8 cellular contexts compared by ENCODE assay signal in the genomic region with DNA sequence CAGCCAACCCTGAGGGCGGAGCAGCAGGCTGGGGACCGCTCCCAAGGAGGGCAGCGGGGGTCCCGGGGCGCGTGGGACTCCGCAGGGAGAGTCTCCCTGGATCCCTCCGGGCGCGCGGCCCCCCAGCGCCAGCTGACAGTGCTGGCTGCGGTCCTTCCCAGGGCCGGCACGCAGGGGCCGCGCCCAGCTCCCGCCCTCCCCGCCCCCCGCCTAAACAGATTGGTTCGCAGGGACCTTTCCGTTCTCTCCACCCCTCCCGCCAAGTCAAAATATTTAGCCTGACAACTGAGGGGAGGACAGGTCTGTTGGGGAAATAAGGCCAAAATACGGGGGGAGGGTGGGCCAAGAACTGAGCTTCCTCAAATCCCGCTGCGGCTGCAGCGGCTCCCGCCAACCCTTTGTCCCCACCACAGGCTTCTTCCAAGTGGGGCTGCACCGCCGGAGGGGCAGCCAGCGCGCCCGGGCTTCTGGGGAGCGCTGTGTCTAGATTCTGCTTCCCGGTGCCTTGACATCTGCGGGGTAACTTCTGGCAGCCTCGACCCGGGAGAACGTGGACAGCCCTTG. TPM values are rescaled to one million over a fixed set of nuclear protein-coding genes. Genes with fewer than 3 reads are reported as not detected.
A peak's percentile ranks its signal among the peaks of the same experiment; 100 is the strongest.
DNase-seq lines count a peak whose midpoint lies in the region; ATAC-seq and TF ChIP-seq lines count a peak whose summit lies in the region.

TSS of gene INSRR (minus strand) at position 159 of the 564 bp plus-strand sequence. CDS start 496 bp downstream, outside the sequence.

- H3K27me3 ChIP-seq in GM23248 (replicated peaks; ENCODE audit: insufficient read depth): peaks cover 18% of the 10 kb centered on the region
- peaks cover 83% of the 10 kb centered on the region for H3K27me3 ChIP-seq in gastroesophageal sphincter

- H3K4me1 ChIP-seq in GM23248 (ENCODE audit: insufficient read depth) (0 out of 2 replicates have a peak, but pooled peaks cover 3% of the 10 kb centered on the region), gastroesophageal sphincter (peaks cover 0 to 35% (median 22%) of the 10 kb centered on the region in 3 donors)

- peak in 1 of 2 donors; percentile 8 for TF ChIP-seq POLR2A in gastroesophageal sphincter (IDR thresholded peaks at IDR 0.05)

- in situ Hi-C loops in GM23248 (cut with MboI): no loop called here

- peak within 1 kb of the TSS; percentile 85 for H3K4me3 Mint-ChIP-seq in T-helper 1 cell treated with Interleukin-12 subunit alpha and Interleukin-12 subunit beta and Interleukin-4 antibody, amounts not matched to agents 30 μg/mL and 1 μg/mL, for 36 hours

- H3K36me3 Mint-ChIP-seq in T-helper 1 cell treated with Interleukin-12 subunit alpha and Interleukin-12 subunit beta and Interleukin-4 antibody, amounts not matched to agents 30 μg/mL and 1 μg/mL, for 36 hours (ENCODE audit: low read depth): peaks cover 7% of the 10 kb centered on the region

- no peak for TF ChIP-seq EP300 in gastroesophageal sphincter (IDR thresholded peaks at IDR 0.05)

- TF ChIP-seq CTCF in gastroesophageal sphincter (IDR thresholded peaks at IDR 0.05) (no peak), retinal pigment epithelial cell (conservative IDR thresholded peaks at IDR 0.05; ENCODE audit: low read depth, low read length) (no peak)

- peak; percentile 29 for ATAC-seq in gastroesophageal sphincter
- no peak for ATAC-seq in GM21381 (IDR thresholded peaks at IDR 0.05; ENCODE audit: unreplicated experiment)

- H3K9me2 ChIP-seq in GM23248 (ENCODE audit: insufficient read depth): no peaks in the 10 kb centered on the region

- H3K27ac ChIP-seq in GM23248: no peak within 1 kb of the TSS
- H3K27ac ChIP-seq in gastroesophageal sphincter: no peak within 1 kb of the TSS

- H3K27ac Mint-ChIP-seq in T-helper 1 cell treated with Interleukin-12 subunit alpha and Interleukin-12 subunit beta and Interleukin-4 antibody, amounts not matched to agents 30 μg/mL and 1 μg/mL, for 36 hours: no peak within 1 kb of the TSS

- peak within 1 kb of the TSS; percentile 82 for H3K4me2 ChIP-seq in GM23248 (ENCODE audit: unreplicated experiment)

- H3K9ac ChIP-seq in GM23248: peak within 1 kb of the TSS; percentile 25; the same call in 1 of the 2 replicates

- peak within 1 kb of the TSS; percentile 65 for H2AFZ ChIP-seq in GM23248

- no peaks in the 10 kb centered on the region for H4K20me1 ChIP-seq in GM23248 (ENCODE audit: insufficient read depth)

- H3K9me3 ChIP-seq in GM23248 (ENCODE audit: low read depth) (no peaks in the 10 kb centered on the region), gastroesophageal sphincter (no peaks in the 10 kb centered on the region)

- no peaks in the 10 kb centered on the region for H3F3A ChIP-seq in GM23248 (ENCODE audit: insufficient read depth)

- H3K9me3 Mint-ChIP-seq in T-helper 1 cell treated with Interleukin-12 subunit alpha and Interleukin-12 subunit beta and Interleukin-4 antibody, amounts not matched to agents 30 μg/mL and 1 μg/mL, for 36 hours: no peaks in the 10 kb centered on the region

- peak within 1 kb of the TSS; percentile 68 for H3K4me3 ChIP-seq in GM23248
- peak within 1 kb of the TSS in 1 of 2 donors; percentile 43 for H3K4me3 ChIP-seq in gastroesophageal sphincter
- H3K4me3 ChIP-seq in retinal pigment epithelial cell (ENCODE audit: low read length): peak within 1 kb of the TSS; percentile 37

- no peaks in the 10 kb centered on the region for H3K36me3 ChIP-seq in GM23248 (ENCODE audit: low read depth)
- H3K36me3 ChIP-seq in gastroesophageal sphincter: no peaks in the 10 kb centered on the region

- H3K79me2 ChIP-seq in GM23248 (ENCODE audit: insufficient read depth): no peaks in the 10 kb centered on the region

- DNase-seq in GM23248: peak; percentile 32
- no peak for DNase-seq in retinal pigment epithelial cell (ENCODE audit: low read depth)
- DNase-seq in NK-92 (lab: John Stamatoyannopoulos, UW; ENCODE audit: unreplicated experiment): no peak
- DNase-seq in stimulated activated CD4-positive, alpha-beta T cell treated with anti-CD3 and anti-CD28 coated beads, Interleukin-4, amount 100 ng/mL, for 1 hour: no peak
- DNase-seq in NCI-H2081 (lab: John Stamatoyannopoulos, UW): no peak

- H3K27me3 Mint-ChIP-seq in T-helper 1 cell treated with Interleukin-12 subunit alpha and Interleukin-12 subunit beta and Interleukin-4 antibody, amounts not matched to agents 30 μg/mL and 1 μg/mL, for 36 hours (ENCODE audit: low read depth): peaks cover 49% of the 10 kb centered on the region

- H3K4me1 Mint-ChIP-seq in T-helper 1 cell treated with Interleukin-12 subunit alpha and Interleukin-12 subunit beta and Interleukin-4 antibody, amounts not matched to agents 30 μg/mL and 1 μg/mL, for 36 hours (ENCODE audit: low read depth): peaks cover 38% of the 10 kb centered on the region

- 1 to 3% methylated on average over 17 to 32 of the region's 39 CpGs for WGBS in GM23248 (ENCODE audit: low coverage in 1 of 2, low lambda C conversion rate in 2 of 2, missing lambda C conversion rate in 2 of 2), 2 experiments
- 10 to 40% methylated on average over 2 to 7 of the region's 39 CpGs for WGBS in gastroesophageal sphincter (ENCODE audit: low coverage in 1 of 2), 2 donors

RNA-seq across cellular contexts. Expression of gene INSRR, which starts in this region (rescaled TPM):
- not detected in 2 replicates for total RNA-seq in GM23248 (2014; rRNA removed; shearing (Covaris generic))
- polyA plus RNA-seq in GM23248 (2016; fragmentation: Nextera tagmentation; extraction: Ambion mirVana): 0.09 TPM in 1 of 2 replicates, not detected in the other
- under 1 TPM in 1 of 4 donors, not detected in 3; under 0.01 TPM for total RNA-seq in gastroesophageal sphincter

Comparison
In these comparisons a context has a peak if more than half of its experiments do, and no peak if none do; other contexts are left out.
1. Peak in DNase-seq, H3K4me3 ChIP-seq, H3K9ac ChIP-seq and H3K4me2 ChIP-seq in GM23248; RNA of the gene not detected or under 1 TPM.
2. Peak in ATAC-seq in gastroesophageal sphincter; RNA of the gene not detected or under 1 TPM.